In genomic region chrY:25059707-25060106, GRCh38 we compare ENCODE assay signal across 12 cellular contexts. TPM values are rescaled to one million over a fixed set of nuclear protein-coding genes. Genes with fewer than 3 reads are reported as not detected.
DNase-seq lines count a peak whose midpoint lies in the region; ATAC-seq lines count a peak whose summit lies in the region.
"Not testable (repeated sequence)": the region's sequence is repeated elsewhere in the genome, so short reads cannot be mapped to it uniquely, and the experiment has no call there.
"Had no signal": no experiment of that assay in that cellular context is flagged by ENCODE, and none has a peak within 500 bp of the region (broad histone marks: within the 10 kb centered on the region; RNA-seq: fewer than 3 reads in every experiment).

No MANE protein-coding gene starts in this region.

- not testable (repeated sequence) for H3K27ac Mint-ChIP-seq in activated T-helper 17 cell treated with anti-CD3 and anti-CD28 coated beads, Interleukin-2, amount 50 U/mL, for 72 hours; stimulated activated effector memory CD8-positive, alpha-beta T cell treated with anti-CD3 and anti-CD28 coated beads, Interleukin-12 subunit alpha, Interleukin-12 subunit beta, amount 100 ng/mL, for 72 hours

- not testable (repeated sequence) for H3K27me3 Mint-ChIP-seq in activated T-helper 17 cell treated with anti-CD3 and anti-CD28 coated beads, Interleukin-2, amount 50 U/mL, for 72 hours

- H3K9me3 Mint-ChIP-seq in activated T-helper 17 cell treated with anti-CD3 and anti-CD28 coated beads, Interleukin-2, amount 50 U/mL, for 72 hours; stimulated activated effector memory CD8-positive, alpha-beta T cell treated with anti-CD3 and anti-CD28 coated beads, Interleukin-12 subunit alpha, Interleukin-12 subunit beta, amount 100 ng/mL, for 72 hours: not testable (repeated sequence)

- not testable (repeated sequence) for DNase-seq in stimulated activated effector memory CD8-positive, alpha-beta T cell treated with anti-CD3 and anti-CD28 coated beads, Interleukin-12 subunit alpha, Interleukin-12 subunit beta, amount 100 ng/mL, for 72 hours (ENCODE audit: low spot score in 2 of 2)

- H3K4me3 Mint-ChIP-seq in activated T-helper 17 cell treated with anti-CD3 and anti-CD28 coated beads, Interleukin-2, amount 50 U/mL, for 72 hours; stimulated activated effector memory CD8-positive, alpha-beta T cell treated with anti-CD3 and anti-CD28 coated beads, Interleukin-12 subunit alpha, Interleukin-12 subunit beta, amount 100 ng/mL, for 72 hours: not testable (repeated sequence)

- H3K36me3 Mint-ChIP-seq in activated T-helper 17 cell treated with anti-CD3 and anti-CD28 coated beads, Interleukin-2, amount 50 U/mL, for 72 hours (ENCODE audit: low read depth); stimulated activated effector memory CD8-positive, alpha-beta T cell treated with anti-CD3 and anti-CD28 coated beads, Interleukin-12 subunit alpha, Interleukin-12 subunit beta, amount 100 ng/mL, for 72 hours: not testable (repeated sequence)

- ATAC-seq in GM19043 (IDR thresholded peaks at IDR 0.05; ENCODE audit: low read depth, unreplicated experiment) (peak; percentile 86), GM21619 (IDR thresholded peaks at IDR 0.05; ENCODE audit: unreplicated experiment) (peak; percentile 93), HG02798 (IDR thresholded peaks at IDR 0.05; ENCODE audit: poor library complexity, unreplicated experiment) (peak; percentile 89), HG03432 (IDR thresholded peaks at IDR 0.05; ENCODE audit: unreplicated experiment) (peak; percentile 91), HG03521 (IDR thresholded peaks at IDR 0.05; ENCODE audit: unreplicated experiment) (peak; percentile 82)
- ATAC-seq in activated T-helper 17 cell treated with anti-CD3 and anti-CD28 coated beads, Interleukin-2, amount 50 U/mL, for 72 hours (replicated peaks) = peak; percentile 89
- ATAC-seq in stimulated activated effector memory CD8-positive, alpha-beta T cell treated with anti-CD3 and anti-CD28 coated beads, Interleukin-12 subunit alpha, Interleukin-12 subunit beta, amount 100 ng/mL, for 72 hours = peak; percentile 91

- not testable (repeated sequence) for H3K4me1 Mint-ChIP-seq in activated T-helper 17 cell treated with anti-CD3 and anti-CD28 coated beads, Interleukin-2, amount 50 U/mL, for 72 hours; stimulated activated effector memory CD8-positive, alpha-beta T cell treated with anti-CD3 and anti-CD28 coated beads, Interleukin-12 subunit alpha, Interleukin-12 subunit beta, amount 100 ng/mL, for 72 hours

RNA-seq across cellular contexts. Expression of gene BPY2C, which starts 7.8 kb away (rescaled TPM):
- not detected for total RNA-seq in activated T-helper 17 cell treated with anti-CD3 and anti-CD28 coated beads, Interleukin-2, amount 50 U/mL, for 72 hours
- total RNA-seq: B cell; Caco-2; CD8-positive, alpha-beta T cell; H4; IMR-90 had no signal
